Comparison of ENCODE assay signal across 1 cellular context in genomic region chr1:170318736-170319135, GRCh38.
TF ChIP-seq lines count a peak whose summit lies in the region.

No MANE protein-coding gene starts in this region.

TF ChIP-seq in IMR-90, 13 proteins besides CTCF, POLR2A, EP300 and RAD21 (continued from another document):
- TF ChIP-seq NFE2L2 (IDR thresholded peaks at IDR 0.05; ENCODE audit: low read depth, low read length) (no peak), CHD1 (IDR thresholded peaks at IDR 0.05; ENCODE audit: low read depth, low read length) (no peak), SMC3 (IDR thresholded peaks at IDR 0.05; ENCODE audit: low read depth, low read length) (no peak), MAZ (IDR thresholded peaks at IDR 0.05; ENCODE audit: borderline replicate concordance, low read depth, low read length) (no peak), MAFK (IDR thresholded peaks at IDR 0.05; ENCODE audit: low read depth, low read length) (no peak), RFX5 (IDR thresholded peaks at IDR 0.05; ENCODE audit: low read depth, low read length) (no peak), FOS (IDR thresholded peaks at IDR 0.05; ENCODE audit: low read depth, low read length) (no peak)
TF ChIP-seq in IMR-90: peak in this region for 0.
